In the genomic region with DNA sequence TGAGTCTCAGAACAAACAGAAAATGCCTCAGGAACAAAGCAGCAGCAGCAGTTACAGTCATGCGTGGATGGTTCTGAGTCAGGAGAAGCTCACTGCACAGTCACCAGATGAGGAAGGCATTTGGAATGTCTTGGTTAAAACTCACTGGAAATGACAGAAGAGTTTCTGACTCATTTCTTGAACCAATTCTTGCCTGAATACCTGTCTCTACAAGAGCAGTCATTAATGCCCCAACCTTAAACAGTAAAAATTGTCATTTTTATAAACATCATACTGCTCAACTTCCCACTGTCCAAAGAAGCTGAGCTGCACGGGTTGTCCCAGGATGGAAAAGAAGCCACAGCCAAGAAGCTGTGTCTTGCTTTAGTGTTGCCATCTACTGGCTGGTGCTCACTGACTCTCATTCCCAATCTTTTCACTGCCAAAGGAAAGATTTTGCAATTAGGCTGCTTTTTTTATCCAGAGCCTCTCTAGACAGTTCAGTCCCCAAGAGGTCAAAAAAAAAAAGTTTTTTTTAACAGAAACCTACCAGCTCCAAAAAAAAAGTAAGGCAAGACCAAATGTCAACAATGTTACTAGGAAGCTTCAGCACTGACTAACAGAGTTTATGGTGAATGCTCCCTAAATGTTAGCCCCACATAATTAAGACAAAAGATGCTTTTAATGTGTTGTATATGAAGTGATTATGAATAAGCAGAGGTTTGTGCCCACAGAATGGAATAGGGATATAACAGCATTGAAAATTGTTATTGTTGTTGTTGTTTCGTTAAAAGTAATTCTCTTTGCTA, we compare ENCODE assay signal across 8 cellular contexts. TPM values are rescaled to one million over a fixed set of nuclear protein-coding genes. Genes with fewer than 3 reads are reported as not detected.
DNase-seq lines count a peak whose midpoint lies in the region; ATAC-seq, FAIRE-seq and TF ChIP-seq lines count a peak whose summit lies in the region.

No MANE protein-coding gene starts in this region.

- H3K4me3 ChIP-seq in GM06990 (replicated peaks; ENCODE audit: low read depth, low read length) = no peak overlapping the region
- no peak overlapping the region for H3K4me3 ChIP-seq in NB4 (ENCODE audit: low read depth, low read length)
- H3K4me3 ChIP-seq in ascending aorta = peak overlapping the region in 1 of 2 donors; percentile 48
- no peak overlapping the region for H3K4me3 ChIP-seq in small intestine (ENCODE audit: low read depth in 1 of 2, low read length in 2 of 2)

- peak; percentile 5 for TF ChIP-seq CTCF in GM06990 (IDR thresholded peaks at IDR 0.05; ENCODE audit: insufficient read depth, low read length, poor library complexity, severe bottlenecking)
- TF ChIP-seq CTCF in NB4 (IDR thresholded peaks at IDR 0.05; ENCODE audit: low read depth, low read length) = peak; percentile 48
- TF ChIP-seq CTCF in ascending aorta (IDR thresholded peaks at IDR 0.05) = peak; percentile 22 to 58 (median 35)

- DNase-seq in GM06990 (ENCODE audit: extremely low read depth, insufficient read length) (no peak), NB4 (ENCODE audit: low read depth) (peak; percentile 30), ascending aorta (ENCODE audit: low spot score in 2 of 2) (peak in 1 of 2 donors; percentile 83), hypothalamus (lab: John Stamatoyannopoulos, UW) (peak in 38 of 51 donors; percentile 1 to 68 (median 27)), small intestine (peak; percentile 66), T-helper 17 cell (no peak)
- no peak for DNase-seq in stimulated activated CD4-positive, alpha-beta T cell treated with anti-CD3 and anti-CD28 coated beads, Interleukin-4, amount 100 ng/mL, for 4 hours

- no peak overlapping the region for H3K4me3 Mint-ChIP-seq in T-helper 17 cell

- FAIRE-seq in small intestine (lab: Jason Lieb, UNC) = no peak

- intact Hi-C loops in ascending aorta (cut with DNase I) = loop anchor here (1.0 to 2.0 kb wide), 4 partner anchors 41 to 338 kb away; a partner anchor contains a TSS

- no peaks in the 10 kb centered on the region for H3K27me3 ChIP-seq in GM06990 (replicated peaks; ENCODE audit: control insufficient read depth, insufficient read depth, low read length)
- H3K27me3 ChIP-seq in ascending aorta = no peaks in the 10 kb centered on the region
- H3K27me3 ChIP-seq in small intestine (ENCODE audit: control insufficient read depth in 2 of 2, insufficient read depth in 2 of 2, low read length in 2 of 2) = no peaks in the 10 kb centered on the region

- no peaks in the 10 kb centered on the region for H3K4me1 Mint-ChIP-seq in T-helper 17 cell

- H3K27me3 Mint-ChIP-seq in T-helper 17 cell = no peaks in the 10 kb centered on the region

- H3K27ac ChIP-seq in ascending aorta (peak overlapping the region; percentile 73 to 84), small intestine (ENCODE audit: low read depth in 1 of 2, low read length in 1 of 2) (peak overlapping the region in 1 of 2 donors; percentile 22)

- H3K9me3 ChIP-seq in ascending aorta (no peaks in the 10 kb centered on the region), small intestine (ENCODE audit: control insufficient read depth, low read depth) (no peaks in the 10 kb centered on the region), T-helper 17 cell (ENCODE audit: control insufficient read depth, low read length, poor library complexity, severe bottlenecking) (no peaks in the 10 kb centered on the region)

- H3K36me3 ChIP-seq in GM06990 (ENCODE audit: control insufficient read depth, insufficient read depth, low read length) (no peaks in the 10 kb centered on the region), ascending aorta (no peaks in the 10 kb centered on the region), small intestine (ENCODE audit: control insufficient read depth in 2 of 2, insufficient read depth in 2 of 2, low read length in 2 of 2) (no peaks in the 10 kb centered on the region)

- ATAC-seq in T-helper 17 cell (no peak), HG03108 (IDR thresholded peaks at IDR 0.05; ENCODE audit: unreplicated experiment) (no peak)

- TF ChIP-seq POLR2A in NB4 (IDR thresholded peaks at IDR 0.05; ENCODE audit: extremely low read depth, insufficient read length) = no peak

- peaks cover 2% of the 10 kb centered on the region for H3K36me3 Mint-ChIP-seq in T-helper 17 cell (ENCODE audit: low read depth)

- H3K4me1 ChIP-seq in ascending aorta = peaks cover 0 to 9% of the 10 kb centered on the region in 2 donors
- H3K4me1 ChIP-seq in small intestine (ENCODE audit: control insufficient read depth in 2 of 2, insufficient read depth in 1 of 2, low read depth in 1 of 2, low read length in 1 of 2) = no peaks in the 10 kb centered on the region

- H3K27ac Mint-ChIP-seq in T-helper 17 cell = no peak overlapping the region

- WGBS in small intestine, 3 donors = 41 to 50% (median 47%) methylated on average over 3 of the region's 3 CpGs

RNA-seq across cellular contexts. Expression of a gene that starts 40.4 kb away (rescaled TPM):
- 0.75 TPM for total RNA-seq in ascending aorta
- 1 to 10 TPM; 1.3 to 4.3 (median 1.9) TPM for polyA plus RNA-seq in small intestine
- 10 to 100 TPM; 18.0 to 19.7 TPM for total RNA-seq in T-helper 17 cell

Comparison
In these comparisons a context has a peak if more than half of its experiments do, and no peak if none do; other contexts are left out.
1. DNase-seq: peak in NB4 (single experiment), hypothalamus (38 of 51) and small intestine (single experiment); none in GM06990 (single experiment), T-helper 17 cell (0 of 3) and stimulated activated CD4-positive, alpha-beta T cell treated with anti-CD3 and anti-CD28 coated beads, Interleukin-4, amount 100 ng/mL, for 4 hours (0 of 2).
2. RNA of a gene that starts 40.4 kb away (total RNA-seq): 18.0 to 19.7 TPM in T-helper 17 cell; 0.75 TPM in ascending aorta (single experiment); every median in the first group is over 10 times any median in the second.
3. Peak in every context shown above with its lines, with median percentiles within 50 percentile points of each other: CTCF ChIP-seq.